1 cellular context compared by ENCODE assay signal in the genomic region with DNA sequence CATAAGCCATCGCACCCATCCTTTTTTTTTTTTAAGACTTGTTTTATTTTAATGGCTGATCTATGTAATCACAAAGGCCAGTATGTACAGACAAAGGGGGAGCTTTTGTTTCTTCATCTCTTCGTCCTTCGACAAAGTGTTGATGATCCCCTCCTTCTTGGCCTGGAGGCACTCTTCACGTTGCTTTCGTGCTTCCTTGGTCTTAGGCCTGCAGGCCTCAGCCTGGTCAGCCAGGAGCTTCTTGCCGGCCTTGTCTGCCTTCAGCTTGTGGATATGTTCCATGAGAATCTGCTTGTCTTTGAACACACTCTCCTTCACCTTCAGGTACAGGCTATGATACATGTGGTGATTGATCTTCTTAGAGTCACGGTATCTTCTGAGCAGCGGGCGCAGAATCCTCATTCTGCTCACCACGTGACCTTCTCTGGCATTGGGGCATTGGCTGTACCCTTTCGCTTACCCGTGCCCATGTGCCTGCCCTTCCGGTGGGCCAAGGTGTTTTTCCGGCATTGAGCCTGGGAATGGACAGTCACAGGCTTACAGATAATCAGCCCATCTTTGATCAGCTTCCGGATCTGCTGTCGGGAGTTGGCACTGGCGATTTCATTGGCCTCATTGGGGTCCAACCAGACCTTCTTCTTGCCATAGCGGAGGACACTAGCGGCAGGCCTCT.
TF ChIP-seq lines count a peak whose summit lies in the region.

No MANE protein-coding gene starts in this region.

TF ChIP-seq in K562, 482 proteins besides CTCF, POLR2A, EP300 and RAD21:
- TF ChIP-seq, protein P1, sequence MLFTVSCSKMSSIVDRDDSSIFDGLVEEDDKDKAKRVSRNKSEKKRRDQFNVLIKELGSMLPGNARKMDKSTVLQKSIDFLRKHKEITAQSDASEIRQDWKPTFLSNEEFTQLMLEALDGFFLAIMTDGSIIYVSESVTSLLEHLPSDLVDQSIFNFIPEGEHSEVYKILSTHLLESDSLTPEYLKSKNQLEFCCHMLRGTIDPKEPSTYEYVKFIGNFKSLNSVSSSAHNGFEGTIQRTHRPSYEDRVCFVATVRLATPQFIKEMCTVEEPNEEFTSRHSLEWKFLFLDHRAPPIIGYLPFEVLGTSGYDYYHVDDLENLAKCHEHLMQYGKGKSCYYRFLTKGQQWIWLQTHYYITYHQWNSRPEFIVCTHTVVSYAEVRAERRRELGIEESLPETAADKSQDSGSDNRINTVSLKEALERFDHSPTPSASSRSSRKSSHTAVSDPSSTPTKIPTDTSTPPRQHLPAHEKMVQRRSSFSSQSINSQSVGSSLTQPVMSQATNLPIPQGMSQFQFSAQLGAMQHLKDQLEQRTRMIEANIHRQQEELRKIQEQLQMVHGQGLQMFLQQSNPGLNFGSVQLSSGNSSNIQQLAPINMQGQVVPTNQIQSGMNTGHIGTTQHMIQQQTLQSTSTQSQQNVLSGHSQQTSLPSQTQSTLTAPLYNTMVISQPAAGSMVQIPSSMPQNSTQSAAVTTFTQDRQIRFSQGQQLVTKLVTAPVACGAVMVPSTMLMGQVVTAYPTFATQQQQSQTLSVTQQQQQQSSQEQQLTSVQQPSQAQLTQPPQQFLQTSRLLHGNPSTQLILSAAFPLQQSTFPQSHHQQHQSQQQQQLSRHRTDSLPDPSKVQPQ (CRISPR knock-in tag; IDR thresholded peaks at IDR 0.05; ENCODE audit: borderline replicate concordance) = no peak
- TF ChIP-seq ZKSCAN3 (CRISPR knock-in tag; IDR thresholded peaks at IDR 0.05) (no peak), ZNF217 (CRISPR knock-in tag; IDR thresholded peaks at IDR 0.05) (no peak), NFYB (IDR thresholded peaks at IDR 0.05; ENCODE audit: extremely low read depth, insufficient read length) (no peak), BCL6 (CRISPR knock-in tag; IDR thresholded peaks at IDR 0.05) (no peak), SRSF1 (IDR thresholded peaks at IDR 0.05; ENCODE audit: low read depth, low read length) (no peak), ZZZ3 (IDR thresholded peaks at IDR 0.05) (no peak)
- TF ChIP-seq, protein P2, sequence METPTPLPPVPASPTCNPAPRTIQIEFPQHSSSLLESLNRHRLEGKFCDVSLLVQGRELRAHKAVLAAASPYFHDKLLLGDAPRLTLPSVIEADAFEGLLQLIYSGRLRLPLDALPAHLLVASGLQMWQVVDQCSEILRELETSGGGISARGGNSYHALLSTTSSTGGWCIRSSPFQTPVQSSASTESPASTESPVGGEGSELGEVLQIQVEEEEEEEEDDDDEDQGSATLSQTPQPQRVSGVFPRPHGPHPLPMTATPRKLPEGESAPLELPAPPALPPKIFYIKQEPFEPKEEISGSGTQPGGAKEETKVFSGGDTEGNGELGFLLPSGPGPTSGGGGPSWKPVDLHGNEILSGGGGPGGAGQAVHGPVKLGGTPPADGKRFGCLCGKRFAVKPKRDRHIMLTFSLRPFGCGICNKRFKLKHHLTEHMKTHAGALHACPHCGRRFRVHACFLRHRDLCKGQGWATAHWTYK (CRISPR knock-in tag; IDR thresholded peaks at IDR 0.05) = no peak
- TF ChIP-seq, protein P3, sequence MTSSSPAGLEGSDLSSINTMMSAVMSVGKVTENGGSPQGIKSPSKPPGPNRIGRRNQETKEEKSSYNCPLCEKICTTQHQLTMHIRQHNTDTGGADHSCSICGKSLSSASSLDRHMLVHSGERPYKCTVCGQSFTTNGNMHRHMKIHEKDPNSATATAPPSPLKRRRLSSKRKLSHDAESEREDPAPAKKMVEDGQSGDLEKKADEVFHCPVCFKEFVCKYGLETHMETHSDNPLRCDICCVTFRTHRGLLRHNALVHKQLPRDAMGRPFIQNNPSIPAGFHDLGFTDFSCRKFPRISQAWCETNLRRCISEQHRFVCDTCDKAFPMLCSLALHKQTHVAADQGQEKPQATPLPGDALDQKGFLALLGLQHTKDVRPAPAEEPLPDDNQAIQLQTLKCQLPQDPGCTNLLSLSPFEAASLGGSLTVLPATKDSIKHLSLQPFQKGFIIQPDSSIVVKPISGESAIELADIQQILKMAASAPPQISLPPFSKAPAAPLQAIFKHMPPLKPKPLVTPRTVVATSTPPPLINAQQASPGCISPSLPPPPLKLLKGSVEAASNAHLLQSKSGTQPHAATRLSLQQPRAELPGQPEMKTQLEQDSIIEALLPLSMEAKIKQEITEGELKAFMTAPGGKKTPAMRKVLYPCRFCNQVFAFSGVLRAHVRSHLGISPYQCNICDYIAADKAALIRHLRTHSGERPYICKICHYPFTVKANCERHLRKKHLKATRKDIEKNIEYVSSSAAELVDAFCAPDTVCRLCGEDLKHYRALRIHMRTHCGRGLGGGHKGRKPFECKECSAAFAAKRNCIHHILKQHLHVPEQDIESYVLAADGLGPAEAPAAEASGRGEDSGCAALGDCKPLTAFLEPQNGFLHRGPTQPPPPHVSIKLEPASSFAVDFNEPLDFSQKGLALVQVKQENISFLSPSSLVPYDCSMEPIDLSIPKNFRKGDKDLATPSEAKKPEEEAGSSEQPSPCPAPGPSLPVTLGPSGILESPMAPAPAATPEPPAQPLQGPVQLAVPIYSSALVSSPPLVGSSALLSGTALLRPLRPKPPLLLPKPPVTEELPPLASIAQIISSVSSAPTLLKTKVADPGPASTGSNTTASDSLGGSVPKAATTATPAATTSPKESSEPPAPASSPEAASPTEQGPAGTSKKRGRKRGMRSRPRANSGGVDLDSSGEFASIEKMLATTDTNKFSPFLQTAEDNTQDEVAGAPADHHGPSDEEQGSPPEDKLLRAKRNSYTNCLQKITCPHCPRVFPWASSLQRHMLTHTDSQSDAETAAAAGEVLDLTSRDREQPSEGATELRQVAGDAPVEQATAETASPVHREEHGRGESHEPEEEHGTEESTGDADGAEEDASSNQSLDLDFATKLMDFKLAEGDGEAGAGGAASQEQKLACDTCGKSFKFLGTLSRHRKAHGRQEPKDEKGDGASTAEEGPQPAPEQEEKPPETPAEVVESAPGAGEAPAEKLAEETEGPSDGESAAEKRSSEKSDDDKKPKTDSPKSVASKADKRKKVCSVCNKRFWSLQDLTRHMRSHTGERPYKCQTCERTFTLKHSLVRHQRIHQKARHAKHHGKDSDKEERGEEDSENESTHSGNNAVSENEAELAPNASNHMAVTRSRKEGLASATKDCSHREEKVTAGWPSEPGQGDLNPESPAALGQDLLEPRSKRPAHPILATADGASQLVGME (CRISPR knock-in tag; IDR thresholded peaks at IDR 0.05) = no peak
- TF ChIP-seq, protein P4, sequence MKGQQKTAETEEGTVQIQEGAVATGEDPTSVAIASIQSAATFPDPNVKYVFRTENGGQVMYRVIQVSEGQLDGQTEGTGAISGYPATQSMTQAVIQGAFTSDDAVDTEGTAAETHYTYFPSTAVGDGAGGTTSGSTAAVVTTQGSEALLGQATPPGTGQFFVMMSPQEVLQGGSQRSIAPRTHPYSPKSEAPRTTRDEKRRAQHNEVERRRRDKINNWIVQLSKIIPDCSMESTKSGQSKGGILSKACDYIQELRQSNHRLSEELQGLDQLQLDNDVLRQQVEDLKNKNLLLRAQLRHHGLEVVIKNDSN (CRISPR knock-in tag; IDR thresholded peaks at IDR 0.05) = 0 out of 2 replicates have a peak, but pooled peaks have one; percentile 18
- TF ChIP-seq, protein P5, sequence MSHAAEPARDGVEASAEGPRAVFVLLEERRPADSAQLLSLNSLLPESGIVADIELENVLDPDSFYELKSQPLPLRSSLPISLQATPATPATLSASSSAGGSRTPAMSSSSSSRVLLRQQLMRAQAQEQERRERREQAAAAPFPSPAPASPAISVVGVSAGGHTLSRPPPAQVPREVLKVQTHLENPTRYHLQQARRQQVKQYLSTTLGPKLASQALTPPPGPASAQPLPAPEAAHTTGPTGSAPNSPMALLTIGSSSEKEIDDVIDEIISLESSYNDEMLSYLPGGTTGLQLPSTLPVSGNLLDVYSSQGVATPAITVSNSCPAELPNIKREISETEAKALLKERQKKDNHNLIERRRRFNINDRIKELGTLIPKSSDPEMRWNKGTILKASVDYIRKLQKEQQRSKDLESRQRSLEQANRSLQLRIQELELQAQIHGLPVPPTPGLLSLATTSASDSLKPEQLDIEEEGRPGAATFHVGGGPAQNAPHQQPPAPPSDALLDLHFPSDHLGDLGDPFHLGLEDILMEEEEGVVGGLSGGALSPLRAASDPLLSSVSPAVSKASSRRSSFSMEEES (CRISPR knock-in tag; IDR thresholded peaks at IDR 0.05) = 0 out of 2 replicates have a peak, but pooled peaks have one; percentile 11
